ENCODE assay signal across 3 cellular contexts in genomic region chr1:206526064-206526911, GRCh38.
A peak's percentile ranks its signal among the peaks of the same experiment; 100 is the strongest.
TF ChIP-seq lines count a peak whose summit lies in the region.

No MANE protein-coding gene starts in this region.

TF ChIP-seq in liver, 16 proteins besides CTCF, POLR2A, EP300 and RAD21:
- no peak for TF ChIP-seq ZBTB33 (IDR thresholded peaks at IDR 0.05)
- TF ChIP-seq REST (IDR thresholded peaks at IDR 0.05), result no peak
- no peak for TF ChIP-seq HNF4G (IDR thresholded peaks at IDR 0.05)
- no peak for TF ChIP-seq GABPA (IDR thresholded peaks at IDR 0.05 in 1 of 2, conservative IDR thresholded peaks at IDR 0.05 in 1 of 2)
- peak; percentile 61 for TF ChIP-seq FOXA2 (IDR thresholded peaks at IDR 0.05)
- TF ChIP-seq SP1 (IDR thresholded peaks at IDR 0.05), result peak; percentile 29
- peak; percentile 50 to 64 for TF ChIP-seq HNF4A (conservative IDR thresholded peaks at IDR 0.05)
- no peak for TF ChIP-seq TAF1 (conservative IDR thresholded peaks at IDR 0.05)
- TF ChIP-seq JUND (IDR thresholded peaks at IDR 0.05), result peak in 1 of 2 donors; percentile 26
- peak; percentile 70 to 73 for TF ChIP-seq RXRA (IDR thresholded peaks at IDR 0.05)
- no peak for TF ChIP-seq EGR1 (IDR thresholded peaks at IDR 0.05; ENCODE audit: low read depth in 2 of 2)
- peak; percentile 84 for TF ChIP-seq NR2F2 (IDR thresholded peaks at IDR 0.05)
- TF ChIP-seq YY1 (IDR thresholded peaks at IDR 0.05), result peak; percentile 33
- TF ChIP-seq ATF3 (IDR thresholded peaks at IDR 0.05), result no peak
- peak; percentile 10 for TF ChIP-seq MAX (IDR thresholded peaks at IDR 0.05)
- no peak for TF ChIP-seq FOXA1 (IDR thresholded peaks at IDR 0.05)

TF ChIP-seq in HepG2, 621 proteins besides CTCF, POLR2A, EP300 and RAD21:
- TF ChIP-seq ELF1 (CRISPR knock-in tag; IDR thresholded peaks at IDR 0.05) (no peak), HNF4G (IDR thresholded peaks at IDR 0.05; ENCODE audit: borderline replicate concordance, low read depth, low read length) (no peak), HNF4G (CRISPR knock-in tag; IDR thresholded peaks at IDR 0.05; ENCODE audit: borderline replicate concordance, low read depth) (no peak), ZNF414 (CRISPR knock-in tag; IDR thresholded peaks at IDR 0.05) (no peak)
TF ChIP-seq in HepG2: peak in this region for 0.

TF ChIP-seq in K562, 482 proteins besides CTCF, POLR2A, EP300 and RAD21:
- TF ChIP-seq PHF21A (IDR thresholded peaks at IDR 0.05; ENCODE audit: borderline replicate concordance, low read depth), result no peak
- TF ChIP-seq NCOA4 (IDR thresholded peaks at IDR 0.05; ENCODE audit: partially characterized antibody), result no peak
- no peak for TF ChIP-seq KDM5B (IDR thresholded peaks at IDR 0.05; ENCODE audit: insufficient replicate concordance, low read depth, low read length)
- no peak for TF ChIP-seq SPI1 (IDR thresholded peaks at IDR 0.05; ENCODE audit: borderline replicate concordance, low read depth, low read length)
- TF ChIP-seq ZNF655 (CRISPR knock-in tag; IDR thresholded peaks at IDR 0.05), result no peak
- no peak for TF ChIP-seq TBP (optimal IDR thresholded peaks at IDR 0.05; ENCODE audit: low read depth, low read length)
- TF ChIP-seq THAP12 (CRISPR knock-in tag; IDR thresholded peaks at IDR 0.05), result no peak
- TF ChIP-seq ZNF217 (CRISPR knock-in tag; IDR thresholded peaks at IDR 0.05), result no peak
- TF ChIP-seq PHTF2 (CRISPR knock-in tag; IDR thresholded peaks at IDR 0.05), result no peak
- TF ChIP-seq CC2D1A (IDR thresholded peaks at IDR 0.05), result no peak
- TF ChIP-seq IRF2 (CRISPR knock-in tag; IDR thresholded peaks at IDR 0.05), result no peak
- TF ChIP-seq ZNF174 (CRISPR knock-in tag; IDR thresholded peaks at IDR 0.05), result no peak
- TF ChIP-seq SMC3 (conservative IDR thresholded peaks at IDR 0.05; ENCODE audit: insufficient read depth, low read depth, low read length), result no peak
